ENCODE assay signal across 25 cellular contexts in genomic region chr18:21900594-21901352, GRCh38.
A peak's percentile ranks its signal among the peaks of the same experiment; 100 is the strongest.
DNase-seq lines count a peak whose midpoint lies in the region; ATAC-seq, FAIRE-seq and TF ChIP-seq lines count a peak whose summit lies in the region.
"Had no signal": no experiment of that assay in that cellular context is flagged by ENCODE, and none has a peak within 500 bp of the region (broad histone marks: within the 10 kb centered on the region; RNA-seq: fewer than 3 reads in every experiment).

No MANE protein-coding gene starts in this region.

- no peaks in the 10 kb centered on the region for H3K36me3 Mint-ChIP-seq in T-helper 2 cell treated with Interferon-gamma antibody and Interleukin-4, amounts not matched to agents 5 μg/mL and 100 μg/mL, for 36 hours (ENCODE audit: low read depth)

- peaks cover 2% of the 10 kb centered on the region for H3K4me1 Mint-ChIP-seq in T-helper 2 cell treated with Interferon-gamma antibody and Interleukin-4, amounts not matched to agents 5 μg/mL and 100 μg/mL, for 36 hours (ENCODE audit: low read depth)
- H3K4me1 Mint-ChIP-seq: IgD-negative memory B cell had no signal

- H3K36me3 ChIP-seq in K562 (ENCODE audit: control insufficient read depth, insufficient read depth, low read length) (no peaks in the 10 kb centered on the region), mucosa of descending colon (ENCODE audit: low read depth) (no peaks in the 10 kb centered on the region), transverse colon (no peaks in the 10 kb centered on the region), breast epithelium (no peaks in the 10 kb centered on the region)
- H3K36me3 ChIP-seq: BLaER1 treated with 17β-estradiol and CSF1 and Interleukin-3, amounts not matched to agents 10 nM and 100 nM; SJSA1 had no signal

- no peaks in the 10 kb centered on the region for H3K9me3 Mint-ChIP-seq in T-helper 2 cell treated with Interferon-gamma antibody and Interleukin-4, amounts not matched to agents 5 μg/mL and 100 μg/mL, for 36 hours
- H3K9me3 Mint-ChIP-seq: CD4-positive, alpha-beta T cell; GM23338; H9; HFFc6; IgD-negative memory B cell had no signal

- no peak overlapping the region for H3K9ac ChIP-seq in K562 (ENCODE audit: insufficient read depth in 1 of 2, low read depth in 2 of 2, low read length in 2 of 2)
- H3K9ac ChIP-seq: BLaER1 treated with 17β-estradiol and CSF1 and Interleukin-3, amounts not matched to agents 10 nM and 100 nM had no signal

- CTCF ChIA-PET in K562 (lab: Yijun Ruan, JAX; ENCODE audit: low intra/inter-chr PET ratio) = no interaction called here

- TF ChIP-seq POLR2A in K562 (conservative IDR thresholded peaks at IDR 0.05) (no peak), transverse colon (IDR thresholded peaks at IDR 0.05) (no peak), breast epithelium (IDR thresholded peaks at IDR 0.05) (no peak)

- peaks cover 4 to 10% of the 10 kb centered on the region in 2 experiments; a peak in 3 of 5 replicates for H3K27me3 ChIP-seq in K562 (ENCODE audit: control insufficient read depth in 2 of 2, insufficient read depth in 2 of 2, low read length in 2 of 2)
- H3K27me3 ChIP-seq in transverse colon = no peaks in the 10 kb centered on the region
- H3K27me3 ChIP-seq in breast epithelium = no peaks in the 10 kb centered on the region
- H3K27me3 ChIP-seq: BLaER1 treated with 17β-estradiol and CSF1 and Interleukin-3, amounts not matched to agents 10 nM and 100 nM; SJSA1 had no signal

- H3K9me3 ChIP-seq in K562 (replicated peaks; ENCODE audit: control insufficient read depth, insufficient read depth, low read depth, low read length) = no peaks in the 10 kb centered on the region
- H3K9me3 ChIP-seq in mucosa of descending colon = no peaks in the 10 kb centered on the region
- H3K9me3 ChIP-seq in transverse colon = no peaks in the 10 kb centered on the region
- no peaks in the 10 kb centered on the region for H3K9me3 ChIP-seq in breast epithelium
- H3K9me3 ChIP-seq: BLaER1 treated with 17β-estradiol and CSF1 and Interleukin-3, amounts not matched to agents 10 nM and 100 nM; SJSA1 had no signal

- H3K4me3 Mint-ChIP-seq in T-helper 2 cell treated with Interferon-gamma antibody and Interleukin-4, amounts not matched to agents 5 μg/mL and 100 μg/mL, for 36 hours = no peak overlapping the region
- H3K4me3 Mint-ChIP-seq: CD4-positive, alpha-beta T cell; GM23338; H9; HFFc6; IgD-negative memory B cell had no signal

- peaks cover 3% of the 10 kb centered on the region for H3K27me3 Mint-ChIP-seq in T-helper 2 cell treated with Interferon-gamma antibody and Interleukin-4, amounts not matched to agents 5 μg/mL and 100 μg/mL, for 36 hours (ENCODE audit: low read depth)

- TF ChIP-seq RAD21 in K562 (CRISPR knock-in tag; conservative IDR thresholded peaks at IDR 0.05 in 1 of 2, IDR thresholded peaks at IDR 0.05 in 1 of 2) = no peak

- H3K4me3 ChIP-seq in K562 (no peak overlapping the region), mucosa of descending colon (no peak overlapping the region), transverse colon (no peak overlapping the region), breast epithelium (no peak overlapping the region)
- H3K4me3 ChIP-seq: BLaER1 treated with 17β-estradiol and CSF1 and Interleukin-3, amounts not matched to agents 10 nM and 100 nM; GM23338; SJSA1 had no signal

- no peak overlapping the region for H3K27ac ChIP-seq in K562 (ENCODE audit: extremely low read depth, low read depth, low read length)
- no peak overlapping the region for H3K27ac ChIP-seq in transverse colon
- no peak overlapping the region for H3K27ac ChIP-seq in breast epithelium
- H3K27ac ChIP-seq: BLaER1 treated with 17β-estradiol and CSF1 and Interleukin-3, amounts not matched to agents 10 nM and 100 nM; SJSA1 had no signal

- TF ChIP-seq EP300 in K562 (IDR thresholded peaks at IDR 0.05; ENCODE audit: low read length) (no peak), transverse colon (IDR thresholded peaks at IDR 0.05; ENCODE audit: low read depth) (no peak)

- TF ChIP-seq CTCF in K562 (IDR thresholded peaks at IDR 0.05 in 2 of 3, conservative IDR thresholded peaks at IDR 0.05 in 1 of 3; ENCODE audit: insufficient read depth in 2 of 3, low read depth in 1 of 3, low read length in 3 of 3) (no peak), mucosa of descending colon (IDR thresholded peaks at IDR 0.05) (no peak), transverse colon (IDR thresholded peaks at IDR 0.05) (peak in 1 of 5 experiments; percentile 22), breast epithelium (IDR thresholded peaks at IDR 0.05) (no peak)

- H3K79me2 ChIP-seq in K562 (ENCODE audit: control insufficient read depth, insufficient read depth, low read length) = no peaks in the 10 kb centered on the region

- POLR2A ChIA-PET in K562 (lab: Yijun Ruan, JAX) = interaction anchor here (0.7 to 0.9 kb wide), 2 partner anchors 11 to 215 kb away, joined by 3 read pairs; no protein-coding TSS in a partner anchor

- H4K20me1 ChIP-seq in K562 (replicated peaks; ENCODE audit: control insufficient read depth, insufficient read depth, low read length) = no peaks in the 10 kb centered on the region
- H4K20me1 ChIP-seq: BLaER1 treated with 17β-estradiol and CSF1 and Interleukin-3, amounts not matched to agents 10 nM and 100 nM had no signal

- FAIRE-seq in K562 (lab: Jason Lieb, UNC) = no peak
- FAIRE-seq: A204.1, D721Med had no signal

- peak; percentile 55 for DNase-seq in OCI-M1 (lab: John Stamatoyannopoulos, UW)
- DNase-seq in K562 (ENCODE audit: extremely low read depth in 1 of 4, low spot score in 3 of 4) = no peak
- peak; percentile 39 to 65 (median 60) for DNase-seq in mucosa of descending colon
- DNase-seq in transverse colon = peak; percentile 50
- DNase-seq in breast epithelium (ENCODE audit: low spot score in 2 of 2) = no peak
- no peak for DNase-seq in T-helper 2 cell treated with Interferon-gamma antibody and Interleukin-4, amounts not matched to agents 5 μg/mL and 100 μg/mL, for 36 hours (ENCODE audit: low spot score)
- no peak for DNase-seq in stimulated activated CD4-positive, alpha-beta T cell treated with anti-CD3 and anti-CD28 coated beads, Interleukin-15, amount 100 ng/mL, for 24 hours
- DNase-seq: CD4-positive, alpha-beta T cell; H9; HFFc6; NCI-H1048; NCI-H1417; NCI-H187; NCI-H2081 treated with DMSO at 0.1 percent for 48 hours; NCI-H2171; NCI-H226; NCI-H510A; NCI-H69 had no signal

- ATAC-seq in K562 = peak; percentile 33; the same call in 2 of the 3 replicates
- ATAC-seq in mucosa of descending colon = peak; percentile 97
- ATAC-seq: GM23338, Right ventricle myocardium inferior had no signal

- peak overlapping the region; percentile 47 for H2AFZ ChIP-seq in K562 (ENCODE audit: low read depth, low read length)
- H2AFZ ChIP-seq: GM23338 had no signal

- no peak overlapping the region for H3K27ac Mint-ChIP-seq in T-helper 2 cell treated with Interferon-gamma antibody and Interleukin-4, amounts not matched to agents 5 μg/mL and 100 μg/mL, for 36 hours
- H3K27ac Mint-ChIP-seq: CD4-positive, alpha-beta T cell; GM23338; H9; HFFc6; IgD-negative memory B cell had no signal

- intact Hi-C loops in K562 (cut with micrococcal nuclease) = no loop called here
- intact Hi-C loops in mucosa of descending colon (cut with DNase I, micrococcal nuclease) = no loop called here
- intact Hi-C loops in transverse colon (cut with DNase I; ENCODE audit: low total_unique reads) = loop anchor here (10.0 kb wide), 1 partner anchor 54 kb away; no protein-coding TSS in a partner anchor
- intact Hi-C loops in breast epithelium (cut with DNase I; ENCODE audit: low total_unique reads) = no loop called here

- BruUV-seq in K562 (replicated peaks; lab: Mats Ljungman, UMichigan) = no TSS peak

- H3K4me1 ChIP-seq in K562 (replicated peaks in 1 of 2; ENCODE audit: control insufficient read depth in 2 of 2, insufficient read depth in 2 of 2, low read length in 2 of 2) = peaks cover 0 to 6% of the 10 kb centered on the region in 2 experiments; a peak in 2 of 5 replicates
- no peaks in the 10 kb centered on the region for H3K4me1 ChIP-seq in mucosa of descending colon (ENCODE audit: low read depth)
- peaks cover 0 to 21% (median 5%) of the 10 kb centered on the region in 4 donors for H3K4me1 ChIP-seq in transverse colon
- no peaks in the 10 kb centered on the region for H3K4me1 ChIP-seq in breast epithelium
- H3K4me1 ChIP-seq: BLaER1 treated with 17β-estradiol and CSF1 and Interleukin-3, amounts not matched to agents 10 nM and 100 nM; SJSA1 had no signal

- H3K9me1 ChIP-seq in K562 (ENCODE audit: control insufficient read depth, insufficient read depth, low read length) = no peaks in the 10 kb centered on the region

- H3K4me2 ChIP-seq in K562 (ENCODE audit: insufficient read depth, low read length) = peak overlapping the region; percentile 34; the same call in 1 of the 2 replicates
- H3K4me2 ChIP-seq: BLaER1 treated with 17β-estradiol and CSF1 and Interleukin-3, amounts not matched to agents 10 nM and 100 nM; GM23338 had no signal

- in situ Hi-C loops in K562 (cut with MboI) = loop anchor here (25.0 kb wide), 1 partner anchor 662 kb away; no protein-coding TSS in a partner anchor
- in situ Hi-C loops in transverse colon (cut with MboI; ENCODE audit: low pct_ligation_motif_present in 1 of 4, low pct_unique_long_range_greater_than_20kb in 1 of 4, low sequenced_read_pairs in 3 of 4) = loop anchor here in 2 of 4 donors (10.0 to 25.0 kb wide), 4 partner anchors 64 to 662 kb away; partner anchors contain the start of gene GATA6 (in 1 of the 2)

- WGBS in K562 (ENCODE audit: insufficient coverage, low coverage, missing lambda C conversion rate) = 7% methylated on average over 12 of the region's 12 CpGs
- 77 to 86% methylated on average over 3 to 12 of the region's 12 CpGs for WGBS in transverse colon (ENCODE audit: low coverage in 1 of 2), 2 donors

TF ChIP-seq in K562, 482 proteins besides CTCF, POLR2A, EP300 and RAD21 (continues in another document):
- peak; percentile 56; the same call in 1 of the 2 replicates for TF ChIP-seq ZNF766 (CRISPR knock-in tag; conservative IDR thresholded peaks at IDR 0.05)
- TF ChIP-seq TBP (optimal IDR thresholded peaks at IDR 0.05; ENCODE audit: low read depth, low read length) = no peak
- TF ChIP-seq RB1 (IDR thresholded peaks at IDR 0.05; ENCODE audit: low read depth) = no peak
- TF ChIP-seq EHMT2 (IDR thresholded peaks at IDR 0.05) = peak; percentile 58; the same call in 1 of the 2 replicates
- TF ChIP-seq CHD2 (IDR thresholded peaks at IDR 0.05; ENCODE audit: low read depth, low read length) = peak; percentile 83
- no peak for TF ChIP-seq NCOA2 (IDR thresholded peaks at IDR 0.05; ENCODE audit: partially characterized antibody in 2 of 2)

Comparison
In these comparisons a context has a peak if more than half of its experiments do, and no peak if none do; other contexts are left out.
1. DNase-seq: peak in OCI-M1 (single experiment), mucosa of descending colon (3 of 3) and transverse colon (single experiment); none in K562 (0 of 4), breast epithelium (0 of 2), T-helper 2 cell treated with Interferon-gamma antibody and Interleukin-4, amounts not matched to agents 5 μg/mL and 100 μg/mL, for 36 hours (single experiment) and stimulated activated CD4-positive, alpha-beta T cell treated with anti-CD3 and anti-CD28 coated beads, Interleukin-15, amount 100 ng/mL, for 24 hours (single experiment).